Comparison of ENCODE assay signal across 8 cellular contexts in the genomic region with DNA sequence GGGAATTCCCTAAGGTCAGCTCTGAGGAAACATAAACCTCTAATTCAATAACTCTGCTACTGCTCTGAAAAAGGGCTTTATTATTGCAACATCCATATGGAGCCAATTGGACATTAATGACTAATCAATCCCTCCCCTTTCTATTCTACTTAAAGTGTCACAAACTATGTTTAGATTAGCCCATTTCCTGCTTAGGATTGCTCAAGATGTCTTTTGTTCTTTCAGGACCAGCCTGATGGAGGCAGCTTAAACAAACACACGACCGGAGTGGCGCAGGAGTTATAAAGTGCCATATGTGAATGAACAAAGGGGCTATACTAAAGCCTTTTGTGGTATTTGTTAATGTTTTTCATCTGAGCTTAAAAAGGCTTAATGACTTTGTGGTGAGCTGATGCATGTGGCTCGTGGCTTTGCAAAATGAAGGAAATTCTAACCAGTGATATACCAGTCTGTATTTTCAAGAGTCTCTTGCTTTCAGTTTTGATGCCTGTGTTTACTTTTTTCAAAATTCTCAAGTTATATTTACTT.
DNase-seq lines count a peak whose midpoint lies in the region; ATAC-seq and TF ChIP-seq lines count a peak whose summit lies in the region.

No MANE protein-coding gene starts in this region.

- peak overlapping the region; percentile 54 for H3K4me2 ChIP-seq in PC-9

- DNase-seq in AML-193 (lab: John Stamatoyannopoulos, UW) (peak; percentile 32 to 44), HuH-7.5 (ENCODE audit: low spot score) (peak; percentile 22), PC-9 (peak; percentile 37 to 91), fibroblast of the conjunctiva (ENCODE audit: low read depth) (peak; percentile 91), upper lobe of left lung (peak in 1 of 2 donors; percentile 42)

- ATAC-seq in upper lobe of left lung (ENCODE audit: low FRiP score in 2 of 2) (peak; percentile 60 to 67), HG03469 (IDR thresholded peaks at IDR 0.05; ENCODE audit: unreplicated experiment) (no peak), HG03175 (IDR thresholded peaks at IDR 0.05; ENCODE audit: unreplicated experiment) (no peak), HG02970 (IDR thresholded peaks at IDR 0.05; ENCODE audit: low FRiP score, unreplicated experiment) (no peak)

- peak overlapping the region; percentile 66 for H2AFZ ChIP-seq in PC-9

- no peaks in the 10 kb centered on the region for H3K27me3 ChIP-seq in PC-9 (ENCODE audit: insufficient read depth, low read depth)
- H3K27me3 ChIP-seq in upper lobe of left lung = no peaks in the 10 kb centered on the region

- no peak for TF ChIP-seq POLR2A in upper lobe of left lung (IDR thresholded peaks at IDR 0.05)

- WGBS in upper lobe of left lung, 2 donors = 10 to 14% methylated on average over 4 of the region's 4 CpGs

- H3K9me2 ChIP-seq in PC-9 (ENCODE audit: insufficient read depth) = no peaks in the 10 kb centered on the region

- H3K79me2 ChIP-seq in PC-9 (ENCODE audit: low read depth) = no peaks in the 10 kb centered on the region

- H3K4me3 ChIP-seq in PC-9 = peak overlapping the region; percentile 8; the same call in 1 of the 2 replicates
- peak overlapping the region in 1 of 4 donors; percentile 10 for H3K4me3 ChIP-seq in upper lobe of left lung

- H3K36me3 ChIP-seq in PC-9 (ENCODE audit: low read depth) = no peaks in the 10 kb centered on the region
- H3K36me3 ChIP-seq in upper lobe of left lung = no peaks in the 10 kb centered on the region

- H3K9me3 ChIP-seq in PC-9 (ENCODE audit: insufficient read depth, low read depth) (no peaks in the 10 kb centered on the region), upper lobe of left lung (no peaks in the 10 kb centered on the region)

- H3K27ac ChIP-seq in PC-9 (peak overlapping the region; percentile 66), upper lobe of left lung (peak overlapping the region; percentile 49 to 78 (median 60))

- peak in 1 of 4 donors; percentile 61 for TF ChIP-seq EP300 in upper lobe of left lung (IDR thresholded peaks at IDR 0.05)

- H3K4me1 ChIP-seq in PC-9 (replicated peaks; ENCODE audit: insufficient read depth) (peaks cover 16% of the 10 kb centered on the region), upper lobe of left lung (peaks cover 10 to 17% (median 13%) of the 10 kb centered on the region in 4 donors)

- no TSS peak for BruUV-seq in PC-9 (replicated peaks; lab: Mats Ljungman, UMichigan)

- H4K20me1 ChIP-seq in PC-9 (ENCODE audit: insufficient read depth) = no peaks in the 10 kb centered on the region

- TF ChIP-seq CTCF in PC-9 (conservative IDR thresholded peaks at IDR 0.05) (no peak), upper lobe of left lung (IDR thresholded peaks at IDR 0.05) (no peak)

- POLR2A ChIA-PET in PC-9 (lab: Charles Lee; ENCODE audit: unreplicated experiment) = interaction anchor here (0.6 kb wide), 2 partner anchors 28 to 278 kb away, joined by 3 to 8 read pairs; no protein-coding TSS in a partner anchor

- H3F3A ChIP-seq in PC-9 (ENCODE audit: insufficient read depth, low read depth) = peaks cover 22% of the 10 kb centered on the region

- intact Hi-C loops in PC-9 (cut with micrococcal nuclease; ENCODE audit: unreplicated experiment) = loop anchor here (5.0 to 10.0 kb wide), 2 partner anchors 35 to 603 kb away; no protein-coding TSS in a partner anchor

- CTCF ChIA-PET in PC-9 (lab: Charles Lee) = no interaction called here

Comparison
In these comparisons a context has a peak if more than half of its experiments do, and no peak if none do; other contexts are left out.
1. ATAC-seq: peak in upper lobe of left lung (2 of 2); none in HG03469 (single experiment), HG03175 (single experiment) and HG02970 (single experiment).